19 cellular contexts compared by ENCODE assay signal in genomic region chr3:195834675-195835583, GRCh38. TPM values are rescaled to one million over a fixed set of nuclear protein-coding genes. Genes with fewer than 3 reads are reported as not detected.
DNase-seq lines count a peak whose midpoint lies in the region; ATAC-seq, FAIRE-seq and TF ChIP-seq lines count a peak whose summit lies in the region.
"Had no signal": no experiment of that assay in that cellular context is flagged by ENCODE, and none has a peak within 500 bp of the region (broad histone marks: within the 10 kb centered on the region; RNA-seq: fewer than 3 reads in every experiment).

No MANE protein-coding gene starts in this region.

- H3K36me3 ChIP-seq in HepG2 (replicated peaks in 1 of 2; ENCODE audit: control insufficient read depth in 1 of 2, insufficient read depth in 2 of 2, low read length in 2 of 2) (no peaks in the 10 kb centered on the region), right lobe of liver (no peaks in the 10 kb centered on the region), mucosa of descending colon (ENCODE audit: low read depth) (no peaks in the 10 kb centered on the region), osteoblast (ENCODE audit: insufficient read depth, low read length) (no peaks in the 10 kb centered on the region)
- H3K36me3 ChIP-seq: BLaER1 had no signal

- H3K4me3 ChIP-seq in HepG2 (replicated peaks in 1 of 3; ENCODE audit: insufficient read depth in 1 of 3, low read depth in 2 of 3, low read length in 3 of 3) (no peak overlapping the region), right lobe of liver (no peak overlapping the region), mucosa of descending colon (no peak overlapping the region), osteoblast (ENCODE audit: insufficient read depth, low read length) (no peak overlapping the region)
- H3K4me3 ChIP-seq: BLaER1 had no signal

- CTCF ChIA-PET in HepG2 (lab: Yijun Ruan, JAX; ENCODE audit: low intra/inter-chr PET ratio, low total read pairs) = no interaction called here

- H3K4me2 ChIP-seq in HepG2 (ENCODE audit: low read depth, low read length) (no peak overlapping the region), osteoblast (ENCODE audit: insufficient read depth, low read length) (no peak overlapping the region)
- H3K4me2 ChIP-seq: BLaER1 had no signal

- WGBS in HepG2 (ENCODE audit: low lambda C conversion rate) = 31% methylated on average over 14 of the region's 29 CpGs
- WGBS in right lobe of liver (ENCODE audit: insufficient coverage, low coverage, low lambda C conversion rate, missing lambda C conversion rate) = 63% methylated on average over 6 of the region's 29 CpGs

- TF ChIP-seq RAD21 in HepG2 (CRISPR knock-in tag; IDR thresholded peaks at IDR 0.05) = no peak

- H3K4me1 ChIP-seq in HepG2 (ENCODE audit: insufficient read depth, low read length) (0 out of 2 replicates have a peak, but pooled peaks cover 5% of the 10 kb centered on the region), right lobe of liver (no peaks in the 10 kb centered on the region), mucosa of descending colon (ENCODE audit: low read depth) (peaks cover 4% of the 10 kb centered on the region), osteoblast (ENCODE audit: insufficient read depth, low read length) (no peaks in the 10 kb centered on the region)
- H3K4me1 ChIP-seq: BLaER1, Caco-2 had no signal

- H3K9me3 ChIP-seq in HepG2 (ENCODE audit: low read length) = no peaks in the 10 kb centered on the region
- no peaks in the 10 kb centered on the region for H3K9me3 ChIP-seq in right lobe of liver
- H3K9me3 ChIP-seq in mucosa of descending colon = no peaks in the 10 kb centered on the region
- no peaks in the 10 kb centered on the region for H3K9me3 ChIP-seq in osteoblast (ENCODE audit: low read depth, low read length)
- H3K9me3 ChIP-seq: Caco-2 had no signal

- no peak for FAIRE-seq in HepG2 (lab: Jason Lieb, UNC)
- FAIRE-seq: GM12892 had no signal

- no peak for TF ChIP-seq POLR2A in HepG2 (IDR thresholded peaks at IDR 0.05; ENCODE audit: insufficient read depth in 1 of 2, low read depth in 2 of 2, low read length in 2 of 2)
- TF ChIP-seq POLR2A in right lobe of liver (IDR thresholded peaks at IDR 0.05) = no peak

- peaks cover 5% of the 10 kb centered on the region for H3K36me3 Mint-ChIP-seq in endothelial cell (ENCODE audit: low read depth, unreplicated experiment)
- H3K36me3 Mint-ChIP-seq: CD8-positive, alpha-beta memory T cell had no signal

- H3K27ac ChIP-seq in HepG2 (ENCODE audit: extremely low read length, insufficient read depth, low read length) (no peak overlapping the region), right lobe of liver (no peak overlapping the region), osteoblast (ENCODE audit: low read depth, low read length) (no peak overlapping the region)
- H3K27ac ChIP-seq: BLaER1 had no signal

- no TSS peak for BruUV-seq in HepG2 (replicated peaks; lab: Mats Ljungman, UMichigan)

- TF ChIP-seq EP300 in HepG2 (IDR thresholded peaks at IDR 0.05; ENCODE audit: low read depth in 2 of 2, low read length in 2 of 2) = no peak
- no peak for TF ChIP-seq EP300 in HepG2 (CRISPR knock-in tag; IDR thresholded peaks at IDR 0.05; ENCODE audit: borderline replicate concordance)

- POLR2A ChIA-PET in HepG2 (lab: Yijun Ruan, JAX) = no interaction called here

- no peak overlapping the region for H3K4me3 Mint-ChIP-seq in endothelial cell (ENCODE audit: unreplicated experiment)
- H3K4me3 Mint-ChIP-seq: CD8-positive, alpha-beta memory T cell; HFFc6; IgD-negative memory B cell had no signal

- H3K9ac ChIP-seq in HepG2 (ENCODE audit: insufficient read depth, low read depth, low read length) = no peak overlapping the region
- H3K9ac ChIP-seq: BLaER1 had no signal

- TF ChIP-seq CTCF in HepG2 (CRISPR knock-in tag; IDR thresholded peaks at IDR 0.05) = no peak
- TF ChIP-seq CTCF in right lobe of liver (IDR thresholded peaks at IDR 0.05) = no peak
- TF ChIP-seq CTCF in mucosa of descending colon (IDR thresholded peaks at IDR 0.05) = no peak
- TF ChIP-seq CTCF in osteoblast (IDR thresholded peaks at IDR 0.05; ENCODE audit: extremely low read depth, low read depth, low read length) = no peak
- TF ChIP-seq CTCF in endothelial cell (IDR thresholded peaks at IDR 0.05; ENCODE audit: unreplicated experiment) = no peak

- peaks cover 3% of the 10 kb centered on the region for H3K4me1 Mint-ChIP-seq in endothelial cell (ENCODE audit: unreplicated experiment)
- H3K4me1 Mint-ChIP-seq: CD8-positive, alpha-beta memory T cell had no signal

- H4K20me1 ChIP-seq in HepG2 (ENCODE audit: insufficient read depth, low read length) = no peaks in the 10 kb centered on the region
- no peaks in the 10 kb centered on the region for H4K20me1 ChIP-seq in osteoblast (ENCODE audit: insufficient read depth, low read length)
- H4K20me1 ChIP-seq: BLaER1 had no signal

- no peaks in the 10 kb centered on the region for H3K9me3 Mint-ChIP-seq in endothelial cell (ENCODE audit: unreplicated experiment)
- H3K9me3 Mint-ChIP-seq: CD8-positive, alpha-beta memory T cell; HFFc6 had no signal

- in situ Hi-C loops in HepG2 (cut with HindIII; ENCODE audit: extremely low pct_ligation_motif_present, low pct_unique_long_range_greater_than_20kb) = no loop called here

- H2AFZ ChIP-seq in HepG2 (ENCODE audit: low read length) (no peak overlapping the region), osteoblast (ENCODE audit: low read length) (no peak overlapping the region)

- intact Hi-C loops in HepG2 (cut with micrococcal nuclease; ENCODE audit: unreplicated experiment) (no loop called here), right lobe of liver (cut with DNase I) (loop anchor here in 1 of 2 donors (10.0 kb wide), 1 partner anchor 70 kb away; no protein-coding TSS in a partner anchor), mucosa of descending colon (cut with DNase I, micrococcal nuclease) (no loop called here)

- no peak for ATAC-seq in HepG2
- no peak for ATAC-seq in right lobe of liver
- peak; percentile 90 for ATAC-seq in mucosa of descending colon
- ATAC-seq in HG02759 (IDR thresholded peaks at IDR 0.05; ENCODE audit: unreplicated experiment) = no peak

- H3K79me2 ChIP-seq in HepG2 (ENCODE audit: insufficient read depth, low read length) (no peaks in the 10 kb centered on the region), osteoblast (ENCODE audit: insufficient read depth, low read length) (no peaks in the 10 kb centered on the region)

- H3K27me3 Mint-ChIP-seq in endothelial cell (ENCODE audit: unreplicated experiment) = peaks cover 2% of the 10 kb centered on the region

- DNase-seq in HepG2 (ENCODE audit: low spot score) (no peak), right lobe of liver (no peak), mucosa of descending colon (peak; percentile 47 to 80 (median 57)), osteoblast (ENCODE audit: insufficient read length, low spot score, missing footprints) (peak; percentile 56), endothelial cell (ENCODE audit: low spot score) (no peak)
- DNase-seq in activated CD8-positive, alpha-beta memory T cell treated with anti-CD3 and anti-CD28 coated beads for 24 hours = no peak
- DNase-seq: 8988T, AML-193, Caco-2, DND-41, GDM1, HCEC 1CT, HFFc6 had no signal

- H3K27me3 ChIP-seq in HepG2 (ENCODE audit: control insufficient read depth in 1 of 2, insufficient read depth in 2 of 2, low read length in 2 of 2) = peaks cover 0 to 49% of the 10 kb centered on the region in 2 experiments; a peak in 4 of 5 replicates
- no peaks in the 10 kb centered on the region for H3K27me3 ChIP-seq in right lobe of liver
- H3K27me3 ChIP-seq in osteoblast (ENCODE audit: insufficient read depth, low read length) = peaks cover 11% of the 10 kb centered on the region
- H3K27me3 ChIP-seq: BLaER1 had no signal

- no peak overlapping the region for H3K27ac Mint-ChIP-seq in endothelial cell (ENCODE audit: unreplicated experiment)
- H3K27ac Mint-ChIP-seq: CD8-positive, alpha-beta memory T cell; HFFc6 had no signal

TF ChIP-seq in HepG2, 621 proteins besides CTCF, POLR2A, EP300 and RAD21 (continues in another document):
- no peak for TF ChIP-seq CBFB (CRISPR knock-in tag; IDR thresholded peaks at IDR 0.05)
- no peak for TF ChIP-seq ZSCAN30 (CRISPR knock-in tag; IDR thresholded peaks at IDR 0.05)
- TF ChIP-seq DMAP1 (CRISPR knock-in tag; IDR thresholded peaks at IDR 0.05) = no peak
- TF ChIP-seq REXO4 (CRISPR knock-in tag; IDR thresholded peaks at IDR 0.05; ENCODE audit: borderline replicate concordance) = no peak
- no peak for TF ChIP-seq ZNF557 (CRISPR knock-in tag; IDR thresholded peaks at IDR 0.05)
- TF ChIP-seq HNF4G (IDR thresholded peaks at IDR 0.05; ENCODE audit: borderline replicate concordance, low read depth, low read length) = no peak
- TF ChIP-seq HNF4G (CRISPR knock-in tag; IDR thresholded peaks at IDR 0.05; ENCODE audit: borderline replicate concordance, low read depth) = no peak
- no peak for TF ChIP-seq ZBTB20 (CRISPR knock-in tag; IDR thresholded peaks at IDR 0.05; ENCODE audit: borderline replicate concordance, low read depth)

RNA-seq across cellular contexts. Expression of gene MUC4, which starts 23.2 kb away (rescaled TPM):
- total RNA-seq in HepG2 (2016; rRNA removed; fragmentation: Illumina TruSeq; extraction: Trizol) (not detected in 2 replicates), right lobe of liver (under 1 TPM in 2 of 6 experiments, not detected in 4; 0.07 to 0.20 TPM), mucosa of descending colon (100 to 1,000 TPM; 170 to 415 (median 318) TPM), osteoblast (not detected in 2 replicates), endothelial cell (ENCODE audit: unreplicated experiment) (0.05 TPM)
- not detected in 2 replicates for total RNA-seq in HepG2 (2016; cell fraction: cytosol; rRNA removed; fragmentation: Illumina TruSeq; extraction: Trizol; ENCODE audit: low read depth)
- not detected in 2 replicates for total RNA-seq in HepG2 (2016; cell fraction: insoluble cytoplasmic fraction; rRNA removed; fragmentation: Illumina TruSeq; extraction: Trizol)
- not detected in 2 replicates for total RNA-seq in HepG2 (2016; cell fraction: membrane; rRNA removed; fragmentation: Illumina TruSeq; extraction: Trizol)
- total RNA-seq in HepG2 (2016; cell fraction: nucleus; rRNA removed; fragmentation: Illumina TruSeq; extraction: Trizol) = not detected in 2 replicates
- 0.03 TPM in 1 of 2 replicates, not detected in the other for polyA plus RNA-seq in HepG2 (2011; rRNA removed)
- 0.01 TPM in 1 of 2 replicates, not detected in the other for polyA plus RNA-seq in HepG2 (2011; cell fraction: cytosol; rRNA removed)
- polyA plus RNA-seq in HepG2 (2011; cell fraction: nucleus; rRNA removed) = 0.10 and 0.42 TPM in 2 replicates
- polyA plus RNA-seq in HepG2 (2012) = not detected in 2 replicates
- not detected in 2 replicates for polyA plus RNA-seq in HepG2 (2016; cell fraction: cytosol; fragmentation: Illumina TruSeq; extraction: Trizol; ENCODE audit: low read depth)
- not detected in 2 replicates for polyA plus RNA-seq in HepG2 (2016; cell fraction: insoluble cytoplasmic fraction; fragmentation: Illumina TruSeq; extraction: Trizol; ENCODE audit: low read depth)
- not detected in 2 replicates for polyA plus RNA-seq in HepG2 (2016; cell fraction: membrane; fragmentation: Illumina TruSeq; extraction: Trizol; ENCODE audit: low read depth)
- polyA plus RNA-seq in HepG2 (2016; cell fraction: nucleus; fragmentation: Illumina TruSeq; extraction: Trizol; ENCODE audit: insufficient read depth, low read depth) = not detected in 2 replicates
- 0.40 TPM in 1 of 2 replicates, not detected in the other for polyA minus RNA-seq in HepG2 (2011; rRNA and poly(A)+ RNA removed; ENCODE audit: low replicate concordance)
- polyA minus RNA-seq in HepG2 (2011; cell fraction: cytosol; rRNA and poly(A)+ RNA removed) = not detected in 2 replicates
- under 0.01 TPM in 1 of 2 replicates, not detected in the other for polyA minus RNA-seq in HepG2 (2011; cell fraction: nucleus; rRNA and poly(A)+ RNA removed)
- total RNA-seq: H4, HFFc6 had no signal
- polyA plus RNA-seq: CD8-positive, alpha-beta memory T cell had no signal

Comparison
In these comparisons a context has a peak if more than half of its experiments do, and no peak if none do; other contexts are left out.
1. DNase-seq: peak in mucosa of descending colon (3 of 3) and osteoblast (single experiment); none in HepG2 (single experiment), right lobe of liver (0 of 3), endothelial cell (single experiment) and activated CD8-positive, alpha-beta memory T cell treated with anti-CD3 and anti-CD28 coated beads for 24 hours (single experiment).
2. RNA of gene MUC4, which starts 23.2 kb away (total RNA-seq): 170 to 415 TPM in mucosa of descending colon; 0.07 to 0.20 TPM in right lobe of liver, 0.05 TPM in endothelial cell (single experiment), not detected in HepG2 and not detected in osteoblast; every median in the first group is over 100 times any median in the second.